In genomic region chr10:131092416-131092815, GRCh38 we compare ENCODE assay signal across 18 cellular contexts.
A peak's percentile ranks its signal among the peaks of the same experiment; 100 is the strongest.
DNase-seq lines count a peak whose midpoint lies in the region; TF ChIP-seq lines count a peak whose summit lies in the region.
"Had no signal": no experiment of that assay in that cellular context is flagged by ENCODE, and none has a peak within 500 bp of the region (broad histone marks: within the 10 kb centered on the region; RNA-seq: fewer than 3 reads in every experiment).

No MANE protein-coding gene starts in this region.

- H3K27ac ChIP-seq in A673 (ENCODE audit: low read depth, low read length, poor library complexity, severe bottlenecking) (no peak overlapping the region), osteoblast (ENCODE audit: low read depth, low read length) (no peak overlapping the region)
- H3K27ac ChIP-seq: BLaER1 treated with 17β-estradiol and CSF1 and Interleukin-3, amounts not matched to agents 10 nM and 100 nM; C4-2B had no signal

- H3K79me2 ChIP-seq in osteoblast (ENCODE audit: insufficient read depth, low read length), result no peaks in the 10 kb centered on the region

- H3K36me3 ChIP-seq in A673 (ENCODE audit: insufficient read depth, low read length, poor library complexity, severe bottlenecking), result no peaks in the 10 kb centered on the region
- no peaks in the 10 kb centered on the region for H3K36me3 ChIP-seq in osteoblast (ENCODE audit: insufficient read depth, low read length)
- H3K36me3 ChIP-seq: BLaER1 treated with 17β-estradiol and CSF1 and Interleukin-3, amounts not matched to agents 10 nM and 100 nM had no signal

- intact Hi-C loops in A673 (cut with micrococcal nuclease; ENCODE audit: unreplicated experiment), result no loop called here

- POLR2A ChIA-PET in A673 (lab: Charles Lee; ENCODE audit: low non-redundant PET), result no interaction called here

- H3K27me3 ChIP-seq in A673 (replicated peaks; ENCODE audit: insufficient read depth, low read depth, low read length, poor library complexity), result no peaks in the 10 kb centered on the region
- H3K27me3 ChIP-seq in osteoblast (ENCODE audit: insufficient read depth, low read length), result no peaks in the 10 kb centered on the region
- H3K27me3 ChIP-seq: BLaER1 treated with 17β-estradiol and CSF1 and Interleukin-3, amounts not matched to agents 10 nM and 100 nM had no signal

- DNase-seq in A673 (ENCODE audit: low spot score), result no peak
- peak; percentile 13 for DNase-seq in dedifferentiated amniotic fluid mesenchymal stem cell (ENCODE audit: extremely low spot score)
- DNase-seq in left kidney (ENCODE audit: low read depth, low spot score), result peak; percentile 59
- peak; percentile 44 for DNase-seq in osteoblast (ENCODE audit: insufficient read length, low spot score, missing footprints)
- no peak for DNase-seq in NCI-H774 (lab: John Stamatoyannopoulos, UW)
- no peak for DNase-seq in NCI-H748 treated with DMSO at 0.1 percent for 48 hours (lab: John Stamatoyannopoulos, UW)
- no peak for DNase-seq in germinal center (ENCODE audit: low spot score)
- DNase-seq in NAMALWA (ENCODE audit: low spot score), result no peak
- DNase-seq: 8988T; AML-193; Caco-2; Calu3; CD4-positive, alpha-beta T cell; CD8-positive, alpha-beta T cell; DMS79 treated with DMSO at 0.1 percent for 48 hours; GF-D8 had no signal

- peaks cover 11% of the 10 kb centered on the region for H3K4me1 ChIP-seq in A673 (ENCODE audit: insufficient read depth, low read length, poor library complexity, severe bottlenecking)
- H3K4me1 ChIP-seq in osteoblast (ENCODE audit: insufficient read depth, low read length), result no peaks in the 10 kb centered on the region
- H3K4me1 ChIP-seq: Caco-2 had no signal

- H3K9me3 ChIP-seq in A673 (ENCODE audit: low read depth, low read length, poor library complexity, severe bottlenecking) (no peaks in the 10 kb centered on the region), osteoblast (ENCODE audit: low read depth, low read length) (no peaks in the 10 kb centered on the region)
- H3K9me3 ChIP-seq: BLaER1 treated with 17β-estradiol and CSF1 and Interleukin-3, amounts not matched to agents 10 nM and 100 nM; Caco-2 had no signal

- CTCF ChIA-PET in A673 (lab: Charles Lee), result no interaction called here

- TF ChIP-seq CTCF in A673 (conservative IDR thresholded peaks at IDR 0.05; ENCODE audit: low read depth, low read length) (no peak), osteoblast (IDR thresholded peaks at IDR 0.05; ENCODE audit: extremely low read depth, low read depth, low read length) (no peak)

- no peak overlapping the region for H3K4me2 ChIP-seq in osteoblast (ENCODE audit: insufficient read depth, low read length)

- TSS peak; percentile 58 for BruUV-seq in A673 (replicated peaks; lab: Mats Ljungman, UMichigan)

- no peak overlapping the region for H3K4me3 ChIP-seq in A673 (ENCODE audit: low read depth, low read length, poor library complexity, severe bottlenecking)
- H3K4me3 ChIP-seq in osteoblast (ENCODE audit: insufficient read depth, low read length), result no peak overlapping the region
- H3K4me3 ChIP-seq: BLaER1 treated with 17β-estradiol and CSF1 and Interleukin-3, amounts not matched to agents 10 nM and 100 nM had no signal

- no peak overlapping the region for H2AFZ ChIP-seq in osteoblast (ENCODE audit: low read length)

- H4K20me1 ChIP-seq in osteoblast (ENCODE audit: insufficient read depth, low read length), result no peaks in the 10 kb centered on the region
- H4K20me1 ChIP-seq: BLaER1 treated with 17β-estradiol and CSF1 and Interleukin-3, amounts not matched to agents 10 nM and 100 nM had no signal

Comparison
In these comparisons a context has a peak if more than half of its experiments do, and no peak if none do; other contexts are left out.
1. DNase-seq: peak in dedifferentiated amniotic fluid mesenchymal stem cell (single experiment), left kidney (single experiment) and osteoblast (single experiment); none in A673 (single experiment), NCI-H774 (single experiment), NCI-H748 treated with DMSO at 0.1 percent for 48 hours (single experiment), germinal center (single experiment) and NAMALWA (single experiment).